8 cellular contexts compared by ENCODE assay signal in the genomic region with DNA sequence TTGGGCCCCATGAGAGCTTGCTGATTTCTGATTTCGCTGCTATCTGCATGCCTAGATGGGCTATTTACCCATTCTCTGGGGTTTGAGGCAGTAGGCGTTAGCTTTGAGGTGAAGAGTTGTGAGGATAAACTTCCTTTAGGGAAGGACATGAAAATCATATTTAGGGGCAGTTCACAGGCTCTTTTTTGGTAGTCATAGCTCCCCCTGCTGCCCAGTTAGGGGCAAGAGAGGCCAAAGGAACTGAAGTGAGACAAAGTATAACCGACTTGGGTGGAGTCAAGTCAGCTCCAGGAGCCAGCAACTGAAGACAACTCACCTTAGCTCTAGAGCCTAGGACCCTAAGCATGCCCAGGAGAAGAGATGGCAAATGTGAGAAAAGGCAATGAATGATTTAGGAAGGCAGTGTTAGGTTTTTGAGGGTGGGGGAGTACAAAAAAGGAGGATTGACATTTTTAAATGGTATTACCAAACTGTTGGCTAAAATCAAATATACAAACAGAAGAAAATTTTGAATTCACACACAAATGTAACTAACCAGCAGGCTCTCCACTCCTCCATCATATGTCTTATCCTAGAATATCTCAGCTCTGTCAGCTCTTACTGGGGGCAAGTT.
DNase-seq lines count a peak whose midpoint lies in the region; ATAC-seq and TF ChIP-seq lines count a peak whose summit lies in the region.

No MANE protein-coding gene starts in this region.

- H3K27me3 ChIP-seq in PC-9 (ENCODE audit: insufficient read depth, low read depth) = no peaks in the 10 kb centered on the region
- H3K27me3 ChIP-seq in transverse colon = no peaks in the 10 kb centered on the region

- TF ChIP-seq CTCF in PC-9 (conservative IDR thresholded peaks at IDR 0.05) (peak; percentile 93), omental fat pad (IDR thresholded peaks at IDR 0.05) (peak in 1 of 3 donors; percentile 43), transverse colon (IDR thresholded peaks at IDR 0.05) (peak; percentile 72 to 81 (median 77))

- no peaks in the 10 kb centered on the region for H3K9me2 ChIP-seq in PC-9 (ENCODE audit: insufficient read depth)

- intact Hi-C loops in PC-9 (cut with micrococcal nuclease; ENCODE audit: unreplicated experiment) = loop anchor here (1.0 to 10.0 kb wide), 3 partner anchors 162 to 799 kb away; no protein-coding TSS in a partner anchor
- intact Hi-C loops in transverse colon (cut with DNase I; ENCODE audit: low total_unique reads) = loop anchor here (10.0 kb wide), 1 partner anchor 629 kb away; the partner anchor contains the start of gene LMO4

- H3K4me2 ChIP-seq in PC-9 = no peak overlapping the region

- H3K27ac ChIP-seq in PC-9 = no peak overlapping the region
- no peak overlapping the region for H3K27ac ChIP-seq in transverse colon

- CTCF ChIA-PET in PC-9 (lab: Charles Lee) = interaction anchor here (0.6 to 1.2 kb wide), 5 partner anchors 26 to 629 kb away, joined by 3 to 4 read pairs (median 4); no protein-coding TSS in a partner anchor

- no peaks in the 10 kb centered on the region for H3K79me2 ChIP-seq in PC-9 (ENCODE audit: low read depth)

- H3K36me3 ChIP-seq in PC-9 (ENCODE audit: low read depth) = no peaks in the 10 kb centered on the region
- H3K36me3 ChIP-seq in transverse colon = no peaks in the 10 kb centered on the region

- TF ChIP-seq POLR2A in transverse colon (IDR thresholded peaks at IDR 0.05) = no peak

- WGBS in transverse colon (ENCODE audit: low coverage in 1 of 2), 2 donors = 0 to 16% methylated on average over 1 to 3 of the region's 3 CpGs

- in situ Hi-C loops in Caki2 (cut with HindIII; ENCODE audit: low pct_unique_long_range_greater_than_20kb, low sequenced_read_pairs) = no loop called here
- in situ Hi-C loops in KBM-7 (cut with MboI; ENCODE audit: low pct_unique_long_range_greater_than_20kb, low sequenced_read_pairs) = no loop called here
- in situ Hi-C loops in transverse colon (cut with MboI; ENCODE audit: low pct_ligation_motif_present in 1 of 4, low pct_unique_long_range_greater_than_20kb in 1 of 4, low sequenced_read_pairs in 3 of 4) = loop anchor here (10.0 to 25.0 kb wide), 3 partner anchors 629 to 817 kb away; partner anchors contain the start of gene LMO4 (in 3 of the 4)

- DNase-seq in Caki2 (ENCODE audit: low read depth) (peak; percentile 64), KBM-7 (peak; percentile 79), PC-9 (peak; percentile 48 to 59), activated T-helper 1 cell treated with Interleukin-2 at 50 U/mL for 16 hours (ENCODE audit: low read depth) (peak; percentile 3), fibroblast of the conjunctiva (ENCODE audit: low read depth) (peak; percentile 63), omental fat pad (ENCODE audit: low spot score) (peak; percentile 32), transverse colon (peak; percentile 75)

- H3K4me1 ChIP-seq in PC-9 (replicated peaks; ENCODE audit: insufficient read depth) (no peaks in the 10 kb centered on the region), transverse colon (peaks cover 0 to 12% (median 1%) of the 10 kb centered on the region in 4 donors)

- H3K9me3 ChIP-seq in PC-9 (ENCODE audit: insufficient read depth, low read depth) (no peaks in the 10 kb centered on the region), transverse colon (no peaks in the 10 kb centered on the region)

- ATAC-seq in GM21381 (IDR thresholded peaks at IDR 0.05; ENCODE audit: unreplicated experiment) = peak; percentile 87
- ATAC-seq in omental fat pad (ENCODE audit: low FRiP score) = peak; percentile 45

- no peak overlapping the region for H3K4me3 ChIP-seq in PC-9
- no peak overlapping the region for H3K4me3 ChIP-seq in transverse colon

- no peaks in the 10 kb centered on the region for H4K20me1 ChIP-seq in PC-9 (ENCODE audit: insufficient read depth)

- POLR2A ChIA-PET in PC-9 (lab: Charles Lee; ENCODE audit: unreplicated experiment) = no interaction called here

- TF ChIP-seq EP300 in transverse colon (IDR thresholded peaks at IDR 0.05; ENCODE audit: low read depth) = no peak

- H2AFZ ChIP-seq in PC-9 = no peak overlapping the region

- no peaks in the 10 kb centered on the region for H3F3A ChIP-seq in PC-9 (ENCODE audit: insufficient read depth, low read depth)

- BruUV-seq in PC-9 (replicated peaks; lab: Mats Ljungman, UMichigan) = no TSS peak

Comparison
In these comparisons a context has a peak if more than half of its experiments do, and no peak if none do; other contexts are left out.
1. DNase-seq: peak in every context shown above with its lines; median percentile 79 in KBM-7; 75 in transverse colon; 64 in Caki2; 63 in fibroblast of the conjunctiva; 54 in PC-9; 32 in omental fat pad; 3 in activated T-helper 1 cell treated with Interleukin-2 at 50 U/mL for 16 hours.
2. in situ Hi-C loops: an anchor here in transverse colon (10.0 to 25.0 kb wide); none called in Caki2 and KBM-7.